Comparison of ENCODE assay signal across 8 cellular contexts in genomic region chr7:99326408-99326782, GRCh38.
A peak's percentile ranks its signal among the peaks of the same experiment; 100 is the strongest.
DNase-seq lines count a peak whose midpoint lies in the region; ATAC-seq and TF ChIP-seq lines count a peak whose summit lies in the region.

No MANE protein-coding gene starts in this region.

- H3F3A ChIP-seq in OCI-LY1 (ENCODE audit: insufficient read depth, low read length): no peaks in the 10 kb centered on the region

- peaks cover 45% of the 10 kb centered on the region for H3K4me1 ChIP-seq in DND-41 (ENCODE audit: insufficient read depth, low read length)
- peaks cover 45% of the 10 kb centered on the region for H3K4me1 ChIP-seq in OCI-LY1 (ENCODE audit: insufficient read depth, low read length, severe bottlenecking)
- H3K4me1 ChIP-seq in parathyroid adenoma: peaks cover 14% of the 10 kb centered on the region

- H3K9me3 ChIP-seq in DND-41 (ENCODE audit: insufficient read depth, low read length, severe bottlenecking) (no peaks in the 10 kb centered on the region), OCI-LY1 (ENCODE audit: low read length) (no peaks in the 10 kb centered on the region), parathyroid adenoma (ENCODE audit: control insufficient read depth, low read length) (no peaks in the 10 kb centered on the region)

- ATAC-seq in DND-41 (ENCODE audit: insufficient read depth, low read depth) (no peak), HG02870 (IDR thresholded peaks at IDR 0.05; ENCODE audit: unreplicated experiment) (no peak)

- no peaks in the 10 kb centered on the region for H3K9me2 ChIP-seq in OCI-LY1 (ENCODE audit: low read depth, low read length)

- peaks cover 65% of the 10 kb centered on the region for H3K79me2 ChIP-seq in DND-41 (ENCODE audit: insufficient read depth, low read length)
- H3K79me2 ChIP-seq in OCI-LY1 (ENCODE audit: insufficient read depth, low read length): peaks cover 53% of the 10 kb centered on the region
- peaks cover 35% of the 10 kb centered on the region for H3K79me2 ChIP-seq in parathyroid adenoma

- DNase-seq in DND-41 (no peak), epithelial cell of esophagus (ENCODE audit: low read depth) (no peak), HuH-7.5 (ENCODE audit: low spot score) (no peak), NCI-H345 (lab: John Stamatoyannopoulos, UW) (no peak)
- DNase-seq in activated CD4-positive, CD25-positive, alpha-beta regulatory T cell (lab: John Stamatoyannopoulos, UW): no peak

- H3K27ac ChIP-seq in DND-41 (ENCODE audit: low read length) (peak overlapping the region; percentile 97), OCI-LY1 (ENCODE audit: low read depth, low read length, poor library complexity, severe bottlenecking) (peak overlapping the region; percentile 0), parathyroid adenoma (no peak overlapping the region)

- peak overlapping the region; percentile 65 to 97 for H3K4me3 ChIP-seq in DND-41 (ENCODE audit: low read depth in 1 of 2, low read length in 2 of 2)
- peak overlapping the region; percentile 83 for H3K4me3 ChIP-seq in OCI-LY1 (ENCODE audit: low read depth, low read length, poor library complexity, severe bottlenecking)
- H3K4me3 ChIP-seq in epithelial cell of esophagus (ENCODE audit: low read length): peak overlapping the region; percentile 92
- peak overlapping the region; percentile 98 for H3K4me3 ChIP-seq in parathyroid adenoma (ENCODE audit: low read depth, low read length)

- H3K27me3 ChIP-seq in DND-41 (ENCODE audit: insufficient read depth, low read length, poor library complexity): no peaks in the 10 kb centered on the region
- H3K27me3 ChIP-seq in OCI-LY1 (ENCODE audit: insufficient read depth, low read length): no peaks in the 10 kb centered on the region
- no peaks in the 10 kb centered on the region for H3K27me3 ChIP-seq in parathyroid adenoma (ENCODE audit: control insufficient read depth, insufficient read depth, low read length)

- H4K20me1 ChIP-seq in DND-41 (ENCODE audit: insufficient read depth, low read length): peaks cover 42% of the 10 kb centered on the region
- no peaks in the 10 kb centered on the region for H4K20me1 ChIP-seq in OCI-LY1 (ENCODE audit: insufficient read depth, low read length)

- H2AFZ ChIP-seq in DND-41 (ENCODE audit: low read depth, low read length) (peak overlapping the region; percentile 86), OCI-LY1 (ENCODE audit: low read length) (no peak overlapping the region), parathyroid adenoma (peak overlapping the region; percentile 99)

- H3K36me3 ChIP-seq in DND-41 (ENCODE audit: insufficient read depth, low read length): peaks cover 17% of the 10 kb centered on the region
- H3K36me3 ChIP-seq in OCI-LY1 (ENCODE audit: insufficient read depth, low read length): peaks cover 15% of the 10 kb centered on the region; the same call in 1 of the 2 replicates
- no peaks in the 10 kb centered on the region for H3K36me3 ChIP-seq in parathyroid adenoma (ENCODE audit: control insufficient read depth, insufficient read depth, low read length)

- H3K9ac ChIP-seq in DND-41 (ENCODE audit: low read depth, low read length): peak overlapping the region; percentile 95
- H3K9ac ChIP-seq in OCI-LY1 (ENCODE audit: low read length): peak overlapping the region; percentile 97
- peak overlapping the region; percentile 86 for H3K9ac ChIP-seq in parathyroid adenoma

- peak overlapping the region; percentile 87 for H3K4me2 ChIP-seq in DND-41 (ENCODE audit: insufficient read depth, low read length)
- H3K4me2 ChIP-seq in OCI-LY1 (ENCODE audit: low read length): peak overlapping the region; percentile 95
- peak overlapping the region; percentile 56 for H3K4me2 ChIP-seq in parathyroid adenoma (ENCODE audit: low read length)

- TF ChIP-seq CTCF in DND-41 (IDR thresholded peaks at IDR 0.05; ENCODE audit: borderline replicate concordance, extremely low read depth, low read length, poor library complexity, severe bottlenecking) (no peak), OCI-LY1 (IDR thresholded peaks at IDR 0.05; ENCODE audit: low read length) (no peak), epithelial cell of esophagus (IDR thresholded peaks at IDR 0.05; ENCODE audit: insufficient read depth, low read depth, low read length, missing control alignments) (no peak), parathyroid adenoma (IDR thresholded peaks at IDR 0.05) (no peak)
